ENCODE assay signal across 16 cellular contexts in genomic region chr15:90545095-90545494, GRCh38. TPM values are rescaled to one million over a fixed set of nuclear protein-coding genes. Genes with fewer than 3 reads are reported as not detected.
A peak's percentile ranks its signal among the peaks of the same experiment; 100 is the strongest.
DNase-seq lines count a peak whose midpoint lies in the region; ATAC-seq lines count a peak whose summit lies in the region.
"Had no signal": no experiment of that assay in that cellular context is flagged by ENCODE, and none has a peak within 500 bp of the region (broad histone marks: within the 10 kb centered on the region; RNA-seq: fewer than 3 reads in every experiment).

No MANE protein-coding gene starts in this region.

- H3K27me3 Mint-ChIP-seq in activated naive CD8-positive, alpha-beta T cell = no peaks in the 10 kb centered on the region
- H3K27me3 Mint-ChIP-seq: effector memory CD8-positive, alpha-beta T cell had no signal

- peak overlapping the region; percentile 77 for H3K27ac Mint-ChIP-seq in activated naive CD8-positive, alpha-beta T cell
- H3K27ac Mint-ChIP-seq in stimulated activated effector memory CD8-positive, alpha-beta T cell treated with anti-CD3 and anti-CD28 coated beads, Interleukin-12 subunit alpha, Interleukin-12 subunit beta, amount 100 ng/mL, for 72 hours = no peak overlapping the region
- H3K27ac Mint-ChIP-seq: effector memory CD8-positive, alpha-beta T cell had no signal

- H3K36me3 Mint-ChIP-seq in activated naive CD8-positive, alpha-beta T cell = peaks cover 9% of the 10 kb centered on the region
- H3K36me3 Mint-ChIP-seq in stimulated activated effector memory CD8-positive, alpha-beta T cell treated with anti-CD3 and anti-CD28 coated beads, Interleukin-12 subunit alpha, Interleukin-12 subunit beta, amount 100 ng/mL, for 72 hours = peaks cover 35% of the 10 kb centered on the region

- H3K4me3 Mint-ChIP-seq in activated naive CD8-positive, alpha-beta T cell = no peak overlapping the region
- no peak overlapping the region for H3K4me3 Mint-ChIP-seq in stimulated activated effector memory CD8-positive, alpha-beta T cell treated with anti-CD3 and anti-CD28 coated beads, Interleukin-12 subunit alpha, Interleukin-12 subunit beta, amount 100 ng/mL, for 72 hours
- H3K4me3 Mint-ChIP-seq: effector memory CD8-positive, alpha-beta T cell; neural crest cell had no signal

- H3K9me3 Mint-ChIP-seq in activated naive CD8-positive, alpha-beta T cell (ENCODE audit: low read depth) = no peaks in the 10 kb centered on the region
- no peaks in the 10 kb centered on the region for H3K9me3 Mint-ChIP-seq in stimulated activated effector memory CD8-positive, alpha-beta T cell treated with anti-CD3 and anti-CD28 coated beads, Interleukin-12 subunit alpha, Interleukin-12 subunit beta, amount 100 ng/mL, for 72 hours
- H3K9me3 Mint-ChIP-seq: effector memory CD8-positive, alpha-beta T cell; neural crest cell had no signal

- in situ Hi-C loops in KBM-7 (cut with MboI; ENCODE audit: low pct_unique_long_range_greater_than_20kb, low sequenced_read_pairs) = no loop called here

- peaks cover 63% of the 10 kb centered on the region for H3K4me1 Mint-ChIP-seq in activated naive CD8-positive, alpha-beta T cell (ENCODE audit: low read depth)
- peaks cover 13% of the 10 kb centered on the region for H3K4me1 Mint-ChIP-seq in stimulated activated effector memory CD8-positive, alpha-beta T cell treated with anti-CD3 and anti-CD28 coated beads, Interleukin-12 subunit alpha, Interleukin-12 subunit beta, amount 100 ng/mL, for 72 hours

- DNase-seq in stimulated activated CD4-positive, alpha-beta T cell treated with anti-CD3 and anti-CD28 coated beads, Interleukin-1b, Interleukin-23, amount 100 ng/mL, for 48 hours = peak; percentile 44
- DNase-seq in stimulated activated CD4-positive, alpha-beta T cell treated with anti-CD3 and anti-CD28 coated beads, Interleukin-4, amount 100 ng/mL, for 4 hours = no peak
- DNase-seq in M059J (ENCODE audit: low read depth) (peak; percentile 9), KBM-7 (no peak), SHP77 treated with DMSO at 0.1 percent for 48 hours (lab: John Stamatoyannopoulos, UW) (no peak)
- DNase-seq in stimulated activated effector memory CD8-positive, alpha-beta T cell treated with anti-CD3 and anti-CD28 coated beads, Interleukin-12 subunit alpha, Interleukin-12 subunit beta, amount 100 ng/mL, for 72 hours (ENCODE audit: low spot score in 2 of 2) = no peak
- DNase-seq: activated effector memory CD4-positive, alpha-beta T cell treated with Interleukin-2 at 50 U/mL for 16 hours; effector memory CD8-positive, alpha-beta T cell; EL; IMR-90; lower lobe of right lung; NCI-H1694 treated with DMSO at 0.1 percent for 48 hours; PC-9 had no signal

- ATAC-seq in stimulated activated effector memory CD8-positive, alpha-beta T cell treated with anti-CD3 and anti-CD28 coated beads, Interleukin-12 subunit alpha, Interleukin-12 subunit beta, amount 100 ng/mL, for 72 hours = peak; percentile 36
- ATAC-seq in HG03025 (IDR thresholded peaks at IDR 0.05; ENCODE audit: low FRiP score, unreplicated experiment) = no peak
- ATAC-seq: effector memory CD8-positive, alpha-beta T cell; lower lobe of right lung had no signal

RNA-seq across cellular contexts. Expression of gene CRTC3, which starts 15.4 kb away (rescaled TPM):
- total RNA-seq in M059J (2014; rRNA removed; shearing (Covaris generic)) = 8.0 and 12.0 TPM in 2 replicates

Comparison
In these comparisons a context has a peak if more than half of its experiments do, and no peak if none do; other contexts are left out.
1. DNase-seq: peak in stimulated activated CD4-positive, alpha-beta T cell treated with anti-CD3 and anti-CD28 coated beads, Interleukin-1b, Interleukin-23, amount 100 ng/mL, for 48 hours (single experiment) and M059J (single experiment); none in stimulated activated CD4-positive, alpha-beta T cell treated with anti-CD3 and anti-CD28 coated beads, Interleukin-4, amount 100 ng/mL, for 4 hours (0 of 2), stimulated activated effector memory CD8-positive, alpha-beta T cell treated with anti-CD3 and anti-CD28 coated beads, Interleukin-12 subunit alpha, Interleukin-12 subunit beta, amount 100 ng/mL, for 72 hours (0 of 2), KBM-7 (single experiment) and SHP77 treated with DMSO at 0.1 percent for 48 hours (single experiment).